26 cellular contexts compared by ENCODE assay signal in genomic region chr1:182141040-182141439, GRCh38.
"Had no signal": no experiment of that assay in that cellular context is flagged by ENCODE, and none has a peak within 500 bp of the region (broad histone marks: within the 10 kb centered on the region; RNA-seq: fewer than 3 reads in every experiment).

No MANE protein-coding gene starts in this region.

- DNase-seq: cortex of kidney; dorsolateral prefrontal cortex; effector CD4-positive, alpha-beta T cell; foreskin fibroblast; left ventricle myocardium superior; lower lobe of right lung; mucosa of descending colon; naive B cell; pancreas; right lobe of liver; small intestine; stimulated activated CD4-positive, alpha-beta T cell treated with anti-CD3 and anti-CD28 coated beads, Interleukin-15, amount 100 ng/mL, for 24 hours; stimulated activated CD4-positive, alpha-beta T cell treated with anti-CD3 and anti-CD28 coated beads, Interleukin-2, amount 100 ng/mL, for 48 hours; stimulated activated naive B cell treated with anti-CD40 and anti-IgM and Interleukin-4, amounts not matched to agents 10 μg/mL and 1 μg/mL and 100 μg/mL, for 72 hours; upper lobe of right lung; uterus had no signal

- H3K27me3 ChIP-seq: dorsolateral prefrontal cortex, gastrocnemius medialis, neutrophil, pancreas, right lobe of liver, tibial nerve, upper lobe of right lung, uterus had no signal

- H3K4me3 Mint-ChIP-seq: memory B cell; mesothelial cell of epicardium; naive B cell; natural killer cell treated with Interleukin-12 subunit alpha and Interleukin-12 subunit beta and Interleukin-15 and Interleukin-18, amount 100 ng/mL, for 72 hours; neural crest cell; stimulated activated naive B cell treated with anti-CD40 and anti-IgM and Interleukin-4, amounts not matched to agents 10 μg/mL and 1 μg/mL and 100 μg/mL, for 72 hours; stimulated activated naive CD8-positive, alpha-beta T cell treated with anti-CD3 and anti-CD28 coated beads, Interleukin-15, Interleukin-2, amounts not matched to agents 100 ng/mL and 50 ng/mL, for 24 hours had no signal

- H3K27ac Mint-ChIP-seq: memory B cell; mesothelial cell of epicardium; naive B cell; natural killer cell treated with Interleukin-12 subunit alpha and Interleukin-12 subunit beta and Interleukin-15 and Interleukin-18, amount 100 ng/mL, for 72 hours; stimulated activated naive B cell treated with anti-CD40 and anti-IgM and Interleukin-4, amounts not matched to agents 10 μg/mL and 1 μg/mL and 100 μg/mL, for 72 hours; stimulated activated naive CD8-positive, alpha-beta T cell treated with anti-CD3 and anti-CD28 coated beads, Interleukin-15, Interleukin-2, amounts not matched to agents 100 ng/mL and 50 ng/mL, for 24 hours had no signal

- H3K27ac ChIP-seq: epithelial cell of prostate, gastrocnemius medialis, lower lobe of right lung, neutrophil, pancreas, right lobe of liver, thoracic aorta, tibial nerve, upper lobe of right lung had no signal

- H3K36me3 ChIP-seq: gastrocnemius medialis, lower lobe of right lung, neutrophil, pancreas, right lobe of liver, thoracic aorta, tibial nerve, upper lobe of right lung, uterus had no signal

- H3K9me3 Mint-ChIP-seq: memory B cell; mesothelial cell of epicardium; naive B cell; natural killer cell treated with Interleukin-12 subunit alpha and Interleukin-12 subunit beta and Interleukin-15 and Interleukin-18, amount 100 ng/mL, for 72 hours; neural crest cell; stimulated activated naive B cell treated with anti-CD40 and anti-IgM and Interleukin-4, amounts not matched to agents 10 μg/mL and 1 μg/mL and 100 μg/mL, for 72 hours; stimulated activated naive CD8-positive, alpha-beta T cell treated with anti-CD3 and anti-CD28 coated beads, Interleukin-15, Interleukin-2, amounts not matched to agents 100 ng/mL and 50 ng/mL, for 24 hours had no signal

- H3K9me3 ChIP-seq: gastrocnemius medialis, lower lobe of right lung, mucosa of descending colon, neutrophil, pancreas, right lobe of liver, thoracic aorta, tibial nerve, upper lobe of right lung, uterus had no signal

- H3K36me3 Mint-ChIP-seq: memory B cell; mesothelial cell of epicardium; naive B cell; natural killer cell treated with Interleukin-12 subunit alpha and Interleukin-12 subunit beta and Interleukin-15 and Interleukin-18, amount 100 ng/mL, for 72 hours; stimulated activated naive B cell treated with anti-CD40 and anti-IgM and Interleukin-4, amounts not matched to agents 10 μg/mL and 1 μg/mL and 100 μg/mL, for 72 hours had no signal

- H3K4me3 ChIP-seq: dorsolateral prefrontal cortex, gastrocnemius medialis, lower lobe of right lung, mucosa of descending colon, pancreas, right lobe of liver, thoracic aorta, tibial nerve, upper lobe of right lung, uterus had no signal
